19 cellular contexts compared by ENCODE assay signal in genomic region chr6:6582111-6582510, GRCh38. TPM values are rescaled to one million over a fixed set of nuclear protein-coding genes. Genes with fewer than 3 reads are reported as not detected.
DNase-seq lines count a peak whose midpoint lies in the region; ATAC-seq and TF ChIP-seq lines count a peak whose summit lies in the region.
"Had no signal": no experiment of that assay in that cellular context is flagged by ENCODE, and none has a peak within 500 bp of the region (broad histone marks: within the 10 kb centered on the region; RNA-seq: fewer than 3 reads in every experiment).

No MANE protein-coding gene starts in this region.

- peaks cover 0 to 7% (median 0%) of the 10 kb centered on the region in 3 donors for H3K36me3 Mint-ChIP-seq in naive thymus-derived CD8-positive, alpha-beta T cell
- H3K36me3 Mint-ChIP-seq in type B pancreatic cell: no peaks in the 10 kb centered on the region
- H3K36me3 Mint-ChIP-seq: CD4-positive, CD25-positive, alpha-beta regulatory T cell had no signal

- DNase-seq in Caki2 (ENCODE audit: low read depth) (peak; percentile 14), kidney glomerular epithelial cell (lab: John Stamatoyannopoulos, UW) (peak; percentile 44), type B pancreatic cell (ENCODE audit: extremely low spot score, unreplicated experiment) (no peak)
- no peak for DNase-seq in naive thymus-derived CD8-positive, alpha-beta T cell
- DNase-seq: ACHN; BE2C; C1 segment of cervical spinal cord; Calu3; CD4-positive, CD25-positive, alpha-beta regulatory T cell; DMS79 treated with DMSO at 0.1 percent for 48 hours; GF-D8; GM23248; KG1 had no signal

- no peaks in the 10 kb centered on the region for H3K27me3 Mint-ChIP-seq in naive thymus-derived CD8-positive, alpha-beta T cell
- no peaks in the 10 kb centered on the region for H3K27me3 Mint-ChIP-seq in type B pancreatic cell
- H3K27me3 Mint-ChIP-seq: IgD-negative memory B cell had no signal

- TF ChIP-seq CTCF in type B pancreatic cell (conservative IDR thresholded peaks at IDR 0.05): no peak

- POLR2A ChIA-PET in naive thymus-derived CD8-positive, alpha-beta T cell (lab: Charles Lee): interaction anchor here (2.4 kb wide), 1 partner anchor 29 kb away, joined by 11 read pairs; no protein-coding TSS in a partner anchor

- peaks cover 20 to 53% (median 41%) of the 10 kb centered on the region in 4 donors for H3K4me1 Mint-ChIP-seq in naive thymus-derived CD8-positive, alpha-beta T cell
- H3K4me1 Mint-ChIP-seq in type B pancreatic cell (ENCODE audit: unreplicated experiment): peaks cover 14% of the 10 kb centered on the region

- peak overlapping the region in 6 of 10 donors; percentile 34 to 95 (median 61) for H3K27ac Mint-ChIP-seq in naive thymus-derived CD8-positive, alpha-beta T cell
- peak overlapping the region; percentile 56 for H3K27ac Mint-ChIP-seq in type B pancreatic cell
- H3K27ac Mint-ChIP-seq: CD4-positive, CD25-positive, alpha-beta regulatory T cell; IgD-negative memory B cell had no signal

- in situ Hi-C loops in Caki2 (cut with HindIII; ENCODE audit: low pct_unique_long_range_greater_than_20kb, low sequenced_read_pairs): no loop called here

- peaks cover 0 to 11% (median 2%) of the 10 kb centered on the region in 9 donors for H3K9me3 Mint-ChIP-seq in naive thymus-derived CD8-positive, alpha-beta T cell
- peaks cover 8% of the 10 kb centered on the region for H3K9me3 Mint-ChIP-seq in type B pancreatic cell
- H3K9me3 Mint-ChIP-seq: CD4-positive, CD25-positive, alpha-beta regulatory T cell; IgD-negative memory B cell had no signal

- no peak overlapping the region for H3K4me3 Mint-ChIP-seq in naive thymus-derived CD8-positive, alpha-beta T cell
- H3K4me3 Mint-ChIP-seq in type B pancreatic cell: no peak overlapping the region
- H3K4me3 Mint-ChIP-seq: CD4-positive, CD25-positive, alpha-beta regulatory T cell; IgD-negative memory B cell had no signal

- no peak for ATAC-seq in naive thymus-derived CD8-positive, alpha-beta T cell
- ATAC-seq in GM18498 (IDR thresholded peaks at IDR 0.05; ENCODE audit: unreplicated experiment) (no peak), HG03175 (IDR thresholded peaks at IDR 0.05; ENCODE audit: unreplicated experiment) (no peak), HG03442 (IDR thresholded peaks at IDR 0.05; ENCODE audit: unreplicated experiment) (no peak)
- ATAC-seq: HepG2 had no signal

RNA-seq across cellular contexts. Expression of gene LY86, which starts 6.4 kb away (rescaled TPM):
- total RNA-seq in Caki2 (2014; rRNA removed; shearing (Covaris generic); ENCODE audit: low replicate concordance): not detected in 2 replicates
- 1 to 10 TPM; 2.2 to 3.0 TPM for total RNA-seq in naive thymus-derived CD8-positive, alpha-beta T cell
- polyA plus RNA-seq in naive thymus-derived CD8-positive, alpha-beta T cell: 1 to 10 TPM; 6.0 to 7.0 (median 6.3) TPM
- not detected in 2 replicates for total RNA-seq in type B pancreatic cell (ENCODE audit: low replicate concordance)
- total RNA-seq: Calu3; CD4-positive, CD25-positive, alpha-beta regulatory T cell; GM23248; H4; HepG2 had no signal
- polyA plus RNA-seq: GM23248, HepG2 had no signal

Comparison
In these comparisons a context has a peak if more than half of its experiments do, and no peak if none do; other contexts are left out.
1. DNase-seq: peak in Caki2 (single experiment) and kidney glomerular epithelial cell (single experiment); none in naive thymus-derived CD8-positive, alpha-beta T cell (0 of 10) and type B pancreatic cell (single experiment).